10 cellular contexts compared by ENCODE assay signal in genomic region chr6:41372526-41373366, GRCh38. TPM values are rescaled to one million over a fixed set of nuclear protein-coding genes. Genes with fewer than 3 reads are reported as not detected.
DNase-seq lines count a peak whose midpoint lies in the region; ATAC-seq lines count a peak whose summit lies in the region.
"Had no signal": no experiment of that assay in that cellular context is flagged by ENCODE, and none has a peak within 500 bp of the region (broad histone marks: within the 10 kb centered on the region; RNA-seq: fewer than 3 reads in every experiment).

No MANE protein-coding gene starts in this region.

- H4K8ac ChIP-seq in neuronal stem cell (ENCODE audit: low read depth, low read length) = no peak overlapping the region

- H3K4me3 ChIP-seq in neuronal stem cell (ENCODE audit: low read length in 2 of 2) = no peak overlapping the region
- H3K4me3 ChIP-seq: MG63 had no signal

- H2AFZ ChIP-seq in neuronal stem cell (ENCODE audit: low read length) = peak overlapping the region; percentile 52

- no peak overlapping the region for H2BK15ac ChIP-seq in neuronal stem cell (ENCODE audit: low read length)

- no peak overlapping the region for H3K27ac ChIP-seq in neuronal stem cell (replicated peaks; ENCODE audit: low read length)
- H3K27ac ChIP-seq: 22Rv1 had no signal

- peaks cover 31 to 32% of the 10 kb centered on the region in 2 donors for H3K4me1 ChIP-seq in neuronal stem cell (ENCODE audit: control insufficient read depth in 2 of 2, insufficient read depth in 1 of 2, low read depth in 1 of 2, low read length in 2 of 2)

- H3K79me1 ChIP-seq in neuronal stem cell (ENCODE audit: low read depth, low read length) = no peaks in the 10 kb centered on the region

- H2AK5ac ChIP-seq in neuronal stem cell (ENCODE audit: low read depth, low read length) = no peak overlapping the region

- H3K9me3 ChIP-seq in neuronal stem cell (replicated peaks in 1 of 2; ENCODE audit: control insufficient read depth in 2 of 2, insufficient read depth in 1 of 2, low read depth in 1 of 2, low read length in 2 of 2) = peaks cover 0 to 3% of the 10 kb centered on the region in 2 donors
- H3K9me3 ChIP-seq: MG63 had no signal

- no peak overlapping the region for H3K14ac ChIP-seq in neuronal stem cell (ENCODE audit: low read length)

- no peak for ATAC-seq in GM18909 (IDR thresholded peaks at IDR 0.05; ENCODE audit: poor library complexity, unreplicated experiment)

- H3K36me3 ChIP-seq in neuronal stem cell (replicated peaks in 1 of 2; ENCODE audit: control insufficient read depth in 2 of 2, insufficient read depth in 2 of 2, low read length in 2 of 2) = no peaks in the 10 kb centered on the region
- H3K36me3 ChIP-seq: MG63 had no signal

- no peak overlapping the region for H2BK120ac ChIP-seq in neuronal stem cell (ENCODE audit: low read depth, low read length)

- H4K91ac ChIP-seq in neuronal stem cell (ENCODE audit: low read depth, low read length, poor library complexity) = no peak overlapping the region

- H3K18ac ChIP-seq in neuronal stem cell (ENCODE audit: low read length) = no peak overlapping the region

- DNase-seq in DMS 273 (lab: John Stamatoyannopoulos, UW; ENCODE audit: unreplicated experiment) (peak; percentile 50), DMS 273 treated with DMSO at 0.1 percent for 48 hours (lab: John Stamatoyannopoulos, UW) (no peak), HuH-7.5 (ENCODE audit: low spot score) (peak; percentile 25), ecto neural progenitor cell (ENCODE audit: low spot score) (peak; percentile 65), neuronal stem cell (ENCODE audit: low spot score) (no peak), cerebellar nuclear complex (lab: John Stamatoyannopoulos, UW) (no peak)
- DNase-seq in activated CD8-positive, alpha-beta memory T cell treated with anti-CD3 and anti-CD28 coated beads, Interleukin-2, amount 50 U/mL, for 4 hours = no peak
- DNase-seq: MG63 had no signal

- no peak overlapping the region for H2BK5ac ChIP-seq in neuronal stem cell (ENCODE audit: low read length)

- H3K4ac ChIP-seq in neuronal stem cell (ENCODE audit: low read length) = no peak overlapping the region

- H3K27me3 ChIP-seq in neuronal stem cell (ENCODE audit: control insufficient read depth in 3 of 3, insufficient read depth in 3 of 3, low read depth in 1 of 3, low read length in 3 of 3) = peaks cover 51 to 88% (median 86%) of the 10 kb centered on the region in 3 experiments

- no peak overlapping the region for H3K23ac ChIP-seq in neuronal stem cell (ENCODE audit: low read depth, low read length, poor library complexity)

- WGBS in neuronal stem cell (ENCODE audit: extremely low coverage in 2 of 2, insufficient read length in 2 of 2, insufficient replicate concordance in 1 of 2), 2 donors = no CpG with 5 or more reads among the region's 67 CpGs

- no peak overlapping the region for H2BK12ac ChIP-seq in neuronal stem cell (ENCODE audit: low read length)

- peak overlapping the region; percentile 35 for H3K4me2 ChIP-seq in neuronal stem cell (ENCODE audit: insufficient read depth, low read length, poor library complexity, severe bottlenecking)

- H3K9ac ChIP-seq in neuronal stem cell (ENCODE audit: low read depth, low read length, poor library complexity) = no peak overlapping the region

RNA-seq across cellular contexts. Expression of gene NCR2, which starts 37.3 kb away (rescaled TPM):
- not detected for polyA plus RNA-seq in neuronal stem cell (2013, experiment 1 of 2)
- not detected for polyA plus RNA-seq in neuronal stem cell (2013, experiment 2 of 2)

Comparison
In these comparisons a context has a peak if more than half of its experiments do, and no peak if none do; other contexts are left out.
1. DNase-seq: peak in DMS 273 (single experiment), HuH-7.5 (single experiment) and ecto neural progenitor cell (single experiment); none in DMS 273 treated with DMSO at 0.1 percent for 48 hours (single experiment), neuronal stem cell (single experiment), cerebellar nuclear complex (0 of 2) and activated CD8-positive, alpha-beta memory T cell treated with anti-CD3 and anti-CD28 coated beads, Interleukin-2, amount 50 U/mL, for 4 hours (single experiment).